ENCODE assay signal across 13 cellular contexts in genomic region chr1:236870721-236871120, GRCh38.
DNase-seq lines count a peak whose midpoint lies in the region; ATAC-seq lines count a peak whose summit lies in the region.
"Had no signal": no experiment of that assay in that cellular context is flagged by ENCODE, and none has a peak within 500 bp of the region (broad histone marks: within the 10 kb centered on the region; RNA-seq: fewer than 3 reads in every experiment).

No MANE protein-coding gene starts in this region.

- no peaks in the 10 kb centered on the region for H3K27me3 Mint-ChIP-seq in T-helper 1 cell treated with Interleukin-12 subunit alpha and Interleukin-12 subunit beta and Interleukin-4 antibody, amounts not matched to agents 30 μg/mL and 1 μg/mL, for 36 hours (ENCODE audit: low read depth)
- H3K27me3 Mint-ChIP-seq: CD8-positive, alpha-beta memory T cell had no signal

- H3K27ac Mint-ChIP-seq in T-helper 1 cell treated with Interleukin-12 subunit alpha and Interleukin-12 subunit beta and Interleukin-4 antibody, amounts not matched to agents 30 μg/mL and 1 μg/mL, for 36 hours: peak overlapping the region; percentile 3

- H3K4me3 ChIP-seq in HAP-1: no peak overlapping the region

- H3K9me3 Mint-ChIP-seq in T-helper 1 cell treated with Interleukin-12 subunit alpha and Interleukin-12 subunit beta and Interleukin-4 antibody, amounts not matched to agents 30 μg/mL and 1 μg/mL, for 36 hours: no peaks in the 10 kb centered on the region
- H3K9me3 Mint-ChIP-seq: activated T-cell treated with anti-CD3 and anti-CD28 coated beads, Interleukin-2, amount 50 U/mL, for 4 hours; CD8-positive, alpha-beta memory T cell had no signal

- H3K4me1 Mint-ChIP-seq in T-helper 1 cell treated with Interleukin-12 subunit alpha and Interleukin-12 subunit beta and Interleukin-4 antibody, amounts not matched to agents 30 μg/mL and 1 μg/mL, for 36 hours (ENCODE audit: low read depth): peaks cover 11% of the 10 kb centered on the region

- no peaks in the 10 kb centered on the region; the same call in 1 of the 2 replicates for H3K9me3 ChIP-seq in HAP-1

- H3K36me3 ChIP-seq in HAP-1 (replicated peaks): peaks cover 29% of the 10 kb centered on the region

- DNase-seq in midbrain (lab: John Stamatoyannopoulos, UW) (peak; percentile 15), HAP-1 (ENCODE audit: low spot score in 2 of 2) (no peak), ecto neural progenitor cell (ENCODE audit: low spot score) (no peak)
- DNase-seq: activated T-cell treated with anti-CD3 and anti-CD28 coated beads, Interleukin-2, amount 50 U/mL, for 4 hours; CD8-positive, alpha-beta memory T cell; NCI-H510A; occipital lobe; Right ventricle myocardium superior had no signal

- H3K4me1 ChIP-seq in HAP-1: no peaks in the 10 kb centered on the region

- H3K4me3 Mint-ChIP-seq in T-helper 1 cell treated with Interleukin-12 subunit alpha and Interleukin-12 subunit beta and Interleukin-4 antibody, amounts not matched to agents 30 μg/mL and 1 μg/mL, for 36 hours: no peak overlapping the region
- H3K4me3 Mint-ChIP-seq: activated T-cell treated with anti-CD3 and anti-CD28 coated beads, Interleukin-2, amount 50 U/mL, for 4 hours; CD8-positive, alpha-beta memory T cell had no signal

- in situ Hi-C loops in HAP-1 (cut with MboI; ENCODE audit: low sequenced_read_pairs): loop anchor here (25.0 kb wide), 2 partner anchors 258 to 758 kb away; partner anchors contain the start of gene HEATR1

- H3K27me3 ChIP-seq in HAP-1 (ENCODE audit: low read depth): no peaks in the 10 kb centered on the region

- H3K36me3 Mint-ChIP-seq in T-helper 1 cell treated with Interleukin-12 subunit alpha and Interleukin-12 subunit beta and Interleukin-4 antibody, amounts not matched to agents 30 μg/mL and 1 μg/mL, for 36 hours (ENCODE audit: low read depth): peaks cover 17% of the 10 kb centered on the region

- peak; percentile 75 for ATAC-seq in GM19351 (IDR thresholded peaks at IDR 0.05; ENCODE audit: unreplicated experiment)
- ATAC-seq in HG03571 (IDR thresholded peaks at IDR 0.05; ENCODE audit: unreplicated experiment): peak; percentile 47
- ATAC-seq in GM18861 (IDR thresholded peaks at IDR 0.05; ENCODE audit: unreplicated experiment): no peak
- ATAC-seq in HG03460 (IDR thresholded peaks at IDR 0.05; ENCODE audit: unreplicated experiment): no peak
- ATAC-seq: activated T-cell treated with anti-CD3 and anti-CD28 coated beads, Interleukin-2, amount 50 U/mL, for 4 hours had no signal

Comparison
In these comparisons a context has a peak if more than half of its experiments do, and no peak if none do; other contexts are left out.
1. ATAC-seq: peak in GM19351 (single experiment) and HG03571 (single experiment); none in GM18861 (single experiment) and HG03460 (single experiment).